ENCODE assay signal across 1 cellular context in the genomic region with DNA sequence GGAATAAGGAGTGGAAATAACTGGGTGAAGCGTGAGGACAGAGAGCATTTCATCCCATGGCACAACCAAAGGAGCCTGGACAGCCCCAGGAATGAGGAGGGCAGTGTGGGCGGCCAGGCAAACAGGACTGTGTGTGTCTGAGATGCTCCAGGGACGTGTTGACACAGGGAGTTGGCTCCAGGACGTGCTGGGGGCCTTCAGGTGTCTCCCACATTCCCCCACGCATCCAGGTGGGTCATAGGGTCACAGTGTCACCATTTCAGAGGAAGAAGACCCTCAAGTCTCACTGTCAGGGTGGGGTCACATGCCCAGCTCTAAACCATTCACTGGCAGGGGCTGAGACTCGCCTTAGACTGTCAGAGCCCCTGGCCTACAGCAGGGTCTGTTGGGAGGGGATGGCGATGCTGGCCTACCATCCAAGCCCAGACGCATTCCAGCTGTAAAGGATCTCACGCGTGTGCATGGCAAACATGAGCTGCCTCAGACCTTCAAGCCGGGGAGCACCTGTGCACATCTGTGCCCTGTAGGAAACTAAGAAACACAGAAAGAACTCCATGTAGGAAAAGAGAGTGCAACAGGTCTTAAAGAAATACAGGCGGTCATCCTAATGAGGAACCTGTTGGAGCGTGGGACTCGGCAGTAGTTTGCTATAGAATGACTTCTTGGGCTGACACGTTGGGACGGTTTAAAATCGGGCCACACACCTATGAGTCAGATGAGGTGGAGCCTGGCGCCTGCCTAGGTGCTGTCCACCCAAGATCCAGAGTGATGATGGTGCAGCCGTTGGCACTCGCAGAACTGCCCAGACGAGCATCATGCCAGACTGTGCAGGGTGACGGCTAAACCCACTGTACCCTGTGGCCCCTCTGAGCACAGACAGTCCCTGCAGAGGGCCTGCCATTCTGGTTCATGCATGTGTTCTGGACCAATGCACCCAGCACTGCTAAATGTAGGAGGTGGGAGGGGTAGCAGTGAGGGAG.
TF ChIP-seq lines count a peak whose summit lies in the region.

No MANE protein-coding gene starts in this region.

TF ChIP-seq in HEK293, 187 proteins besides CTCF, POLR2A, EP300 and RAD21:
- TF ChIP-seq ZNF501 (tag by site-specific recombination; IDR thresholded peaks at IDR 0.05) (no peak), ZNF596 (tag by site-specific recombination; IDR thresholded peaks at IDR 0.05) (no peak), ZNF777 (tag by site-specific recombination; IDR thresholded peaks at IDR 0.05; ENCODE audit: borderline replicate concordance) (no peak), SCRT2 (tag by site-specific recombination; IDR thresholded peaks at IDR 0.05) (peak; percentile 81), ZNF175 (tag by site-specific recombination; IDR thresholded peaks at IDR 0.05) (no peak), SCRT1 (tag by site-specific recombination; IDR thresholded peaks at IDR 0.05; ENCODE audit: borderline replicate concordance) (peak; percentile 74; the same call in 1 of the 2 replicates)
- TF ChIP-seq, protein P1, sequence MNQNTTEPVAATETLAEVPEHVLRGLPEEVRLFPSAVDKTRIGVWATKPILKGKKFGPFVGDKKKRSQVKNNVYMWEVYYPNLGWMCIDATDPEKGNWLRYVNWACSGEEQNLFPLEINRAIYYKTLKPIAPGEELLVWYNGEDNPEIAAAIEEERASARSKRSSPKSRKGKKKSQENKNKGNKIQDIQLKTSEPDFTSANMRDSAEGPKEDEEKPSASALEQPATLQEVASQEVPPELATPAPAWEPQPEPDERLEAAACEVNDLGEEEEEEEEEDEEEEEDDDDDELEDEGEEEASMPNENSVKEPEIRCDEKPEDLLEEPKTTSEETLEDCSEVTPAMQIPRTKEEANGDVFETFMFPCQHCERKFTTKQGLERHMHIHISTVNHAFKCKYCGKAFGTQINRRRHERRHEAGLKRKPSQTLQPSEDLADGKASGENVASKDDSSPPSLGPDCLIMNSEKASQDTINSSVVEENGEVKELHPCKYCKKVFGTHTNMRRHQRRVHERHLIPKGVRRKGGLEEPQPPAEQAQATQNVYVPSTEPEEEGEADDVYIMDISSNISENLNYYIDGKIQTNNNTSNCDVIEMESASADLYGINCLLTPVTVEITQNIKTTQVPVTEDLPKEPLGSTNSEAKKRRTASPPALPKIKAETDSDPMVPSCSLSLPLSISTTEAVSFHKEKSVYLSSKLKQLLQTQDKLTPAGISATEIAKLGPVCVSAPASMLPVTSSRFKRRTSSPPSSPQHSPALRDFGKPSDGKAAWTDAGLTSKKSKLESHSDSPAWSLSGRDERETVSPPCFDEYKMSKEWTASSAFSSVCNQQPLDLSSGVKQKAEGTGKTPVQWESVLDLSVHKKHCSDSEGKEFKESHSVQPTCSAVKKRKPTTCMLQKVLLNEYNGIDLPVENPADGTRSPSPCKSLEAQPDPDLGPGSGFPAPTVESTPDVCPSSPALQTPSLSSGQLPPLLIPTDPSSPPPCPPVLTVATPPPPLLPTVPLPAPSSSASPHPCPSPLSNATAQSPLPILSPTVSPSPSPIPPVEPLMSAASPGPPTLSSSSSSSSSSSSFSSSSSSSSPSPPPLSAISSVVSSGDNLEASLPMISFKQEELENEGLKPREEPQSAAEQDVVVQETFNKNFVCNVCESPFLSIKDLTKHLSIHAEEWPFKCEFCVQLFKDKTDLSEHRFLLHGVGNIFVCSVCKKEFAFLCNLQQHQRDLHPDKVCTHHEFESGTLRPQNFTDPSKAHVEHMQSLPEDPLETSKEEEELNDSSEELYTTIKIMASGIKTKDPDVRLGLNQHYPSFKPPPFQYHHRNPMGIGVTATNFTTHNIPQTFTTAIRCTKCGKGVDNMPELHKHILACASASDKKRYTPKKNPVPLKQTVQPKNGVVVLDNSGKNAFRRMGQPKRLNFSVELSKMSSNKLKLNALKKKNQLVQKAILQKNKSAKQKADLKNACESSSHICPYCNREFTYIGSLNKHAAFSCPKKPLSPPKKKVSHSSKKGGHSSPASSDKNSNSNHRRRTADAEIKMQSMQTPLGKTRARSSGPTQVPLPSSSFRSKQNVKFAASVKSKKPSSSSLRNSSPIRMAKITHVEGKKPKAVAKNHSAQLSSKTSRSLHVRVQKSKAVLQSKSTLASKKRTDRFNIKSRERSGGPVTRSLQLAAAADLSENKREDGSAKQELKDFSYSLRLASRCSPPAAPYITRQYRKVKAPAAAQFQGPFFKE (tag by site-specific recombination; IDR thresholded peaks at IDR 0.05; ENCODE audit: borderline replicate concordance): no peak
